Comparison of ENCODE assay signal across 8 cellular contexts in the genomic region with DNA sequence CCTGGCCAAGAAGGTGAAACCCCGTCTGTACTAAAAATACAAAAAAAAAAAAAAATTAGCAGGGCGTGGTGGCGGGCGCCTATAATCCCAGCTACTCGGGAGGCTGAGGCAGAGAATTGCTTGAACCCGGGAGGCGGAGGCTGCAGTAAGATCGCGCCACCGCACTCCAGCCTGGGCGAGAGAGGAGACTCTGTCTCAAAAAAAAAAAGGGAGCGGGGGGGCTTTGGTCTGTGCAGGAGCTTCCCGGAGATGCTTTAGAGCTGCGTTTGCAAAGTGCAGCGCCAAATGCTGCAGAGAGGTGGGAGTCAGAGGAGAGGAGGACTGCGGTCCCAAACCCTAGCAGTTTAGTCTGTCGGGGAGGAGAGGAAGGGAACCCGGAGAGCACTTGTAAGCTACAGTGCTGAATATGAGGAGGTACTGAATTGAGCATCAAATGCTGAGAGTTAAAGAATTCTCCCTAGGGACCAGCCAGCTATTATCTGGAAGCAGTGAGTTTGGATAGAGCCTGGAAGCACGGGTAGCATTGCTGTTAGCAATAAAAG. TPM values are rescaled to one million over a fixed set of nuclear protein-coding genes. Genes with fewer than 3 reads are reported as not detected.
DNase-seq lines count a peak whose midpoint lies in the region; ATAC-seq and TF ChIP-seq lines count a peak whose summit lies in the region.

No MANE protein-coding gene starts in this region.

- no peak for TF ChIP-seq CTCF in CD4-positive, alpha-beta T cell (IDR thresholded peaks at IDR 0.05)

- CTCF ChIA-PET in CD4-positive, alpha-beta T cell (lab: Charles Lee) = interaction anchor here (1.4 kb wide), 1 partner anchor 16 kb away, joined by 11 read pairs; no protein-coding TSS in a partner anchor

- intact Hi-C loops in CD4-positive, alpha-beta T cell (cut with DNase I, micrococcal nuclease) = no loop called here

- no peaks in the 10 kb centered on the region for H3K9me3 ChIP-seq in CD4-positive, alpha-beta T cell (ENCODE audit: control insufficient read depth, low read length)

- ATAC-seq in CD4-positive, alpha-beta T cell (ENCODE audit: poor library complexity) = peak; percentile 16
- ATAC-seq in HG03175 (IDR thresholded peaks at IDR 0.05; ENCODE audit: unreplicated experiment) = peak; percentile 5
- peak; percentile 12 for ATAC-seq in effector memory CD8-positive, alpha-beta T cell (replicated peaks)
- no peak for ATAC-seq in naive B cell (ENCODE audit: low read depth in 2 of 2)
- ATAC-seq in HG03139 (IDR thresholded peaks at IDR 0.05; ENCODE audit: unreplicated experiment) = no peak
- ATAC-seq in GM18520 (IDR thresholded peaks at IDR 0.05; ENCODE audit: unreplicated experiment) = no peak

- peak overlapping the region; percentile 87 for H3K4me3 Mint-ChIP-seq in CD4-positive, alpha-beta T cell
- peak overlapping the region; percentile 91 to 92 for H3K4me3 Mint-ChIP-seq in effector memory CD8-positive, alpha-beta T cell
- H3K4me3 Mint-ChIP-seq in naive B cell = peak overlapping the region; percentile 84 to 96 (median 94)

- peak in 1 of 10 experiments; percentile 8 for DNase-seq in CD4-positive, alpha-beta T cell
- DNase-seq in SHP77 treated with DMSO at 0.1 percent for 48 hours (lab: John Stamatoyannopoulos, UW) (peak; percentile 19), naive B cell (no peak), COLO829 (ENCODE audit: low spot score) (no peak)
- DNase-seq in effector memory CD8-positive, alpha-beta T cell = peak in 1 of 3 experiments; percentile 9

- no peak overlapping the region for H3K27ac ChIP-seq in CD4-positive, alpha-beta T cell (ENCODE audit: low read depth, low read length)

- no peaks in the 10 kb centered on the region for H3K9me3 Mint-ChIP-seq in CD4-positive, alpha-beta T cell
- H3K9me3 Mint-ChIP-seq in effector memory CD8-positive, alpha-beta T cell = no peaks in the 10 kb centered on the region
- H3K9me3 Mint-ChIP-seq in naive B cell = no peaks in the 10 kb centered on the region

- POLR2A ChIA-PET in CD4-positive, alpha-beta T cell (lab: Charles Lee) = interaction anchor here (0.6 to 2.5 kb wide), 19 partner anchors 11 to 629 kb away, joined by 3 to 17 read pairs (median 4); a partner anchor contains a TSS

- H3K27me3 ChIP-seq in CD4-positive, alpha-beta T cell (ENCODE audit: control insufficient read depth, insufficient read depth, low read length) = no peaks in the 10 kb centered on the region

- no peak overlapping the region for H3K27ac Mint-ChIP-seq in CD4-positive, alpha-beta T cell
- H3K27ac Mint-ChIP-seq in effector memory CD8-positive, alpha-beta T cell = peak overlapping the region; percentile 88 to 90
- H3K27ac Mint-ChIP-seq in naive B cell = peak overlapping the region; percentile 76 to 95 (median 89)

- H3K36me3 Mint-ChIP-seq in CD4-positive, alpha-beta T cell (ENCODE audit: low read depth) = no peaks in the 10 kb centered on the region
- H3K36me3 Mint-ChIP-seq in effector memory CD8-positive, alpha-beta T cell (ENCODE audit: insufficient read depth) = peaks cover 7% of the 10 kb centered on the region
- no peaks in the 10 kb centered on the region for H3K36me3 Mint-ChIP-seq in naive B cell

- H3K4me1 Mint-ChIP-seq in CD4-positive, alpha-beta T cell (ENCODE audit: low read depth) = peaks cover 20% of the 10 kb centered on the region
- H3K4me1 Mint-ChIP-seq in effector memory CD8-positive, alpha-beta T cell (ENCODE audit: low read depth in 2 of 2) = peaks cover 11 to 12% of the 10 kb centered on the region in 2 donors
- H3K4me1 Mint-ChIP-seq in naive B cell = peaks cover 27 to 32% (median 28%) of the 10 kb centered on the region in 3 donors

- H3K27me3 Mint-ChIP-seq in CD4-positive, alpha-beta T cell = no peaks in the 10 kb centered on the region
- no peaks in the 10 kb centered on the region for H3K27me3 Mint-ChIP-seq in effector memory CD8-positive, alpha-beta T cell
- H3K27me3 Mint-ChIP-seq in naive B cell = no peaks in the 10 kb centered on the region

RNA-seq across cellular contexts. Expression of a gene that starts 0.6 kb away (rescaled TPM):
- not detected for total RNA-seq in CD4-positive, alpha-beta T cell
- 1 to 10 TPM in 3 of 6 donors, under 1 TPM in 1, not detected in 2; 0.68 to 2.6 (median 1.3) TPM for polyA plus RNA-seq in naive B cell (ENCODE audit: low read depth in 6 of 6)

RNA-seq across cellular contexts. Expression of a gene that starts 8.2 kb away (rescaled TPM):
- total RNA-seq in CD4-positive, alpha-beta T cell = under 1 TPM in 1 of 2 experiments, not detected in 1; 0.31 TPM
- not detected for polyA plus RNA-seq in naive B cell (ENCODE audit: low read depth in 6 of 6)

RNA-seq across cellular contexts. Expression of a gene that starts 28.9 kb away (rescaled TPM):
- total RNA-seq in CD4-positive, alpha-beta T cell = 10 to 100 TPM; 22.8 to 25.3 TPM
- polyA plus RNA-seq in naive B cell (ENCODE audit: low read depth in 6 of 6) = 10 to 100 TPM; 31.7 to 49.6 (median 37.4) TPM

RNA-seq across cellular contexts. Expression of a gene that starts 33.1 kb away (rescaled TPM):
- under 1 TPM; 0.16 to 0.22 TPM for total RNA-seq in CD4-positive, alpha-beta T cell
- not detected for polyA plus RNA-seq in naive B cell (ENCODE audit: low read depth in 6 of 6)

Comparison
In these comparisons a context has a peak if more than half of its experiments do, and no peak if none do; other contexts are left out.
1. ATAC-seq: peak in CD4-positive, alpha-beta T cell (single experiment), HG03175 (single experiment) and effector memory CD8-positive, alpha-beta T cell (single experiment); none in naive B cell (0 of 2), HG03139 (single experiment) and GM18520 (single experiment).
2. Peak in every context shown above with its lines, with median percentiles within 50 percentile points of each other: H3K4me3 Mint-ChIP-seq.